Comparison of ENCODE assay signal across 20 cellular contexts in the genomic region with DNA sequence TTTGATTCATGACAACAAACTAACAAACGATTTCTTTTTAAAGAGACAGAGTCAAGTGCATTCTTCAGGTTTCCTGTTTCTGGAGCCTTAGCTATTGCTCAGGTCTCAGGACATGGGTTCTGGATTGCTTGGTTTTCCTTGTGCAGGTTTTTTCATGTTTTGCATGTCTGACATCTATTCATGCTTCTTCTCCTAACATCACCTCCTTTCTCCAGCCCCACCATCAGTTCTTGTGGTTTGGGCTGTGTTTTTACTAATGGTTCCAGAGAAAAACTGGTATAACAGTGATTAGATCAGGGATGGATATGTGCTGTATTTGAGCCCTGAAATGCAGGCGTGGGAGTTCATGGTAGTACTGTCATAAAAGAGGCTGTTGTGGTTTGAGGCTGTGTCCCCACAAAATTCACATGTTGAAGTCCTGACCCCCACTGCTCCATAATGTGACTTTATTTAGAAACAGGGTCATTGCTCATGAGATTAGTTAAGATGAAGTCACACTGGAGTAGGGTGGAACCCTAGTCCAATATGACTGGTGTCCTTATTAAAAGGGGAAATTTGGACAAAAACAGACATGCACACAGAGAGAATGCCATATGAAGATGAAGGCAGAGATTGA.
DNase-seq lines count a peak whose midpoint lies in the region; ATAC-seq and TF ChIP-seq lines count a peak whose summit lies in the region.
"Had no signal": no experiment of that assay in that cellular context is flagged by ENCODE, and none has a peak within 500 bp of the region (broad histone marks: within the 10 kb centered on the region; RNA-seq: fewer than 3 reads in every experiment).

No MANE protein-coding gene starts in this region.

- POLR2A ChIA-PET in HEK293 (lab: Yijun Ruan, JAX) = no interaction called here

- H3K4me3 ChIP-seq in HEK293 (ENCODE audit: low read depth, low read length) = no peak overlapping the region
- H3K4me3 ChIP-seq in NB4 (ENCODE audit: low read depth, low read length) = no peak overlapping the region
- peak overlapping the region in 1 of 4 donors; percentile 20 for H3K4me3 ChIP-seq in gastrocnemius medialis

- no peaks in the 10 kb centered on the region for H3K9me3 ChIP-seq in HEK293 (ENCODE audit: control insufficient read depth, insufficient read depth, low read depth, low read length)
- H3K9me3 ChIP-seq in gastrocnemius medialis = no peaks in the 10 kb centered on the region
- H3K9me3 ChIP-seq: BE2C had no signal

- H3K27ac Mint-ChIP-seq in mesothelial cell of epicardium = no peak overlapping the region
- H3K27ac Mint-ChIP-seq in stimulated activated naive B cell treated with anti-CD40 and anti-IgM and Interleukin-4, amounts not matched to agents 10 μg/mL and 1 μg/mL and 100 μg/mL, for 72 hours = no peak overlapping the region
- no peak overlapping the region for H3K27ac Mint-ChIP-seq in chondrocyte (ENCODE audit: unreplicated experiment)

- H3K36me3 ChIP-seq in HEK293 (ENCODE audit: control insufficient read depth in 2 of 2, insufficient read depth in 1 of 2, low read length in 2 of 2) (no peaks in the 10 kb centered on the region), gastrocnemius medialis (no peaks in the 10 kb centered on the region)
- H3K36me3 ChIP-seq: BE2C had no signal

- DNase-seq in NB4 (ENCODE audit: low read depth) = peak; percentile 43
- DNase-seq in epithelial cell of prostate (ENCODE audit: low read depth, low spot score) = no peak
- no peak for DNase-seq in gastrocnemius medialis
- no peak for DNase-seq in mesothelial cell of epicardium (ENCODE audit: low spot score in 2 of 2, unreplicated experiment in 2 of 2)
- DNase-seq in stimulated activated naive B cell treated with anti-CD40 and anti-IgM and Interleukin-4, amounts not matched to agents 10 μg/mL and 1 μg/mL and 100 μg/mL, for 72 hours = no peak
- no peak for DNase-seq in chondrocyte (ENCODE audit: low spot score)
- DNase-seq: BE2C, DMS53, GDM1, GOT3, KBM-7, NCI-H1105 treated with DMSO at 0.1 percent for 48 hours, NCI-H2029 treated with DMSO at 0.1 percent for 48 hours, NCI-H2171, NCI-H345, NCI-H524 treated with DMSO at 0.1 percent for 48 hours, NCI-H82, Right ventricle myocardium superior had no signal

- no peak for TF ChIP-seq POLR2A in NB4 (IDR thresholded peaks at IDR 0.05; ENCODE audit: extremely low read depth, insufficient read length)
- peak in 1 of 2 donors; percentile 14 for TF ChIP-seq POLR2A in gastrocnemius medialis (IDR thresholded peaks at IDR 0.05)

- H3K27ac ChIP-seq in HEK293 (ENCODE audit: extremely low read depth, low read depth, low read length) (no peak overlapping the region), epithelial cell of prostate (peak overlapping the region; percentile 58), gastrocnemius medialis (peak overlapping the region; percentile 66 to 79 (median 72))

- H3K4me1 ChIP-seq in HEK293 (ENCODE audit: control insufficient read depth, insufficient read depth, low read length) (no peaks in the 10 kb centered on the region), gastrocnemius medialis (no peaks in the 10 kb centered on the region)
- H3K4me1 ChIP-seq: BE2C had no signal

- H3K4me3 Mint-ChIP-seq in mesothelial cell of epicardium (no peak overlapping the region), chondrocyte (ENCODE audit: unreplicated experiment) (no peak overlapping the region)
- H3K4me3 Mint-ChIP-seq in stimulated activated naive B cell treated with anti-CD40 and anti-IgM and Interleukin-4, amounts not matched to agents 10 μg/mL and 1 μg/mL and 100 μg/mL, for 72 hours = no peak overlapping the region

- TF ChIP-seq CTCF in HEK293 (tag by site-specific recombination; IDR thresholded peaks at IDR 0.05) (no peak), NB4 (IDR thresholded peaks at IDR 0.05; ENCODE audit: low read depth, low read length) (no peak), gastrocnemius medialis (IDR thresholded peaks at IDR 0.05 in 4 of 5, conservative IDR thresholded peaks at IDR 0.05 in 1 of 5) (no peak), mesothelial cell of epicardium (IDR thresholded peaks at IDR 0.05; ENCODE audit: unreplicated experiment) (no peak), chondrocyte (IDR thresholded peaks at IDR 0.05) (no peak)

- CTCF ChIA-PET in HEK293 (lab: Yijun Ruan, JAX) = interaction anchor here (1.2 kb wide), 1 partner anchor 20 kb away, joined by 4 read pairs; no protein-coding TSS in a partner anchor

- H3K36me3 Mint-ChIP-seq in mesothelial cell of epicardium = no peaks in the 10 kb centered on the region
- no peaks in the 10 kb centered on the region for H3K36me3 Mint-ChIP-seq in stimulated activated naive B cell treated with anti-CD40 and anti-IgM and Interleukin-4, amounts not matched to agents 10 μg/mL and 1 μg/mL and 100 μg/mL, for 72 hours
- no peaks in the 10 kb centered on the region for H3K36me3 Mint-ChIP-seq in chondrocyte (ENCODE audit: low read depth)

- no peak for ATAC-seq in gastrocnemius medialis
- ATAC-seq in stimulated activated naive B cell treated with anti-CD40 and anti-IgM and Interleukin-4, amounts not matched to agents 10 μg/mL and 1 μg/mL and 100 μg/mL, for 72 hours (replicated peaks) = no peak
- ATAC-seq: HepG2 had no signal

- intact Hi-C loops in gastrocnemius medialis (cut with DNase I; ENCODE audit: low total_unique reads) = loop anchor here (5.0 kb wide), 1 partner anchor 40 kb away; no protein-coding TSS in a partner anchor

- H3K4me1 Mint-ChIP-seq in mesothelial cell of epicardium = peaks cover 16% of the 10 kb centered on the region
- H3K4me1 Mint-ChIP-seq in stimulated activated naive B cell treated with anti-CD40 and anti-IgM and Interleukin-4, amounts not matched to agents 10 μg/mL and 1 μg/mL and 100 μg/mL, for 72 hours = no peaks in the 10 kb centered on the region
- H3K4me1 Mint-ChIP-seq in chondrocyte (ENCODE audit: low read depth) = no peaks in the 10 kb centered on the region

- in situ Hi-C loops in gastrocnemius medialis (cut with MboI; ENCODE audit: low sequenced_read_pairs in 4 of 4) = no loop called here

- H3K27me3 Mint-ChIP-seq in mesothelial cell of epicardium (ENCODE audit: low read depth) (peaks cover 35% of the 10 kb centered on the region), chondrocyte (ENCODE audit: low read depth) (peaks cover 13% of the 10 kb centered on the region)
- H3K27me3 Mint-ChIP-seq in stimulated activated naive B cell treated with anti-CD40 and anti-IgM and Interleukin-4, amounts not matched to agents 10 μg/mL and 1 μg/mL and 100 μg/mL, for 72 hours = no peaks in the 10 kb centered on the region

- no peaks in the 10 kb centered on the region for H3K27me3 ChIP-seq in gastrocnemius medialis

- no peaks in the 10 kb centered on the region for H3K9me3 Mint-ChIP-seq in mesothelial cell of epicardium
- H3K9me3 Mint-ChIP-seq in stimulated activated naive B cell treated with anti-CD40 and anti-IgM and Interleukin-4, amounts not matched to agents 10 μg/mL and 1 μg/mL and 100 μg/mL, for 72 hours = no peaks in the 10 kb centered on the region
- H3K9me3 Mint-ChIP-seq in chondrocyte (ENCODE audit: low read depth) = no peaks in the 10 kb centered on the region

TF ChIP-seq in HEK293, 187 proteins besides CTCF, POLR2A, EP300 and RAD21:
- no peak for TF ChIP-seq ZNF677 (tag by site-specific recombination; IDR thresholded peaks at IDR 0.05)
- TF ChIP-seq, protein P1, sequence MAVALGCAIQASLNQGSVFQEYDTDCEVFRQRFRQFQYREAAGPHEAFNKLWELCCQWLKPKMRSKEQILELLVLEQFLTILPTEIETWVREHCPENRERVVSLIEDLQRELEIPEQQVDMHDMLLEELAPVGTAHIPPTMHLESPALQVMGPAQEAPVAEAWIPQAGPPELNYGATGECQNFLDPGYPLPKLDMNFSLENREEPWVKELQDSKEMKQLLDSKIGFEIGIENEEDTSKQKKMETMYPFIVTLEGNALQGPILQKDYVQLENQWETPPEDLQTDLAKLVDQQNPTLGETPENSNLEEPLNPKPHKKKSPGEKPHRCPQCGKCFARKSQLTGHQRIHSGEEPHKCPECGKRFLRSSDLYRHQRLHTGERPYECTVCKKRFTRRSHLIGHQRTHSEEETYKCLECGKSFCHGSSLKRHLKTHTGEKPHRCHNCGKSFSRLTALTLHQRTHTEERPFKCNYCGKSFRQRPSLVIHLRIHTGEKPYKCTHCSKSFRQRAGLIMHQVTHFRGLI (tag by site-specific recombination; IDR thresholded peaks at IDR 0.05) = peak; percentile 99
